Comparison of ENCODE assay signal across 24 cellular contexts in the genomic region with DNA sequence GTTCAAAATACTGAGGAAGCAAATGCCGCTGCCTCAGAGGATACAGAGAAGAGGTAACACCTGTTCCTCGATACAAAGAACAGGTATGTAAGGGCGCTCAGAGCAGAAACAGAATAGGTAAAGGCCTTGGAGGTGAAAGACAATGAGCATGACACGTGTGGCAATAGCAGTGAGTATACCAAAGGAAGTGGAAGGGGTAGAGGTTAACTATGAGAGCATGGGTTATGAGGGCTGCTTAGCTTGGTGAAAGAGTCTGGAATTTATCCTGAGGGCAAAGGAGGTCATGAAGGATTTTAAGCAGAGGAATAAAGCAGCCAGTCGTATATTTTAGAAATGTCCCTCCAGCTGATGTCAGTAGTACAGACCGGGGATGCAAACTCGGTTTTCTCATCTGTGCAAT.
DNase-seq lines count a peak whose midpoint lies in the region; FAIRE-seq and TF ChIP-seq lines count a peak whose summit lies in the region.
"Had no signal": no experiment of that assay in that cellular context is flagged by ENCODE, and none has a peak within 500 bp of the region (broad histone marks: within the 10 kb centered on the region; RNA-seq: fewer than 3 reads in every experiment).

No MANE protein-coding gene starts in this region.

- no TSS peak for BruUV-seq in endothelial cell of umbilical vein (replicated peaks; lab: Mats Ljungman, UMichigan)

- POLR2A ChIA-PET in endothelial cell of umbilical vein (lab: Charles Lee): no interaction called here

- WGBS in trophoblast cell (ENCODE audit: extremely low coverage, insufficient coverage, insufficient read length): no CpG with 5 or more reads among the region's 7 CpGs
- 74 to 85% (median 80%) methylated on average over 7 of the region's 7 CpGs for WGBS in spleen, 5 donors

- FAIRE-seq in endothelial cell of umbilical vein (lab: Jason Lieb, UNC): peak; percentile 18
- FAIRE-seq: A204.1, GM12878, GM12892, GM18507 had no signal

- TF ChIP-seq CTCF in endothelial cell of umbilical vein (IDR thresholded peaks at IDR 0.05; ENCODE audit: extremely low read depth in 1 of 2, insufficient read depth in 1 of 2, low read depth in 1 of 2, low read length in 2 of 2): no peak
- no peak for TF ChIP-seq CTCF in spleen (IDR thresholded peaks at IDR 0.05 in 8 of 11, conservative IDR thresholded peaks at IDR 0.05 in 3 of 11)

- no peaks in the 10 kb centered on the region for H4K20me1 ChIP-seq in endothelial cell of umbilical vein (replicated peaks; ENCODE audit: control insufficient read depth, extremely low read depth, insufficient read depth, low read length)
- H4K20me1 ChIP-seq: BLaER1 had no signal

- in situ Hi-C loops in G401 (cut with HindIII; ENCODE audit: low sequenced_read_pairs): no loop called here

- H2BK5ac ChIP-seq in trophoblast cell (ENCODE audit: low read depth, low read length, poor library complexity): no peak overlapping the region

- no peak overlapping the region for H4K91ac ChIP-seq in trophoblast cell (ENCODE audit: low read depth, low read length)

- H3K9me3 ChIP-seq in endothelial cell of umbilical vein (replicated peaks; ENCODE audit: control insufficient read depth, insufficient read depth, low read length) (no peaks in the 10 kb centered on the region), trophoblast cell (ENCODE audit: insufficient read depth, low read depth, low read length) (no peaks in the 10 kb centered on the region), spleen (peaks cover 0 to 5% (median 0%) of the 10 kb centered on the region in 8 donors)
- H3K9me3 ChIP-seq: BLaER1 had no signal

- intact Hi-C loops in endothelial cell of umbilical vein (cut with micrococcal nuclease): no loop called here
- intact Hi-C loops in spleen (cut with DNase I; ENCODE audit: low total_unique reads): no loop called here

- DNase-seq in endothelial cell of umbilical vein (ENCODE audit: low read depth, low spot score) (no peak), trophoblast cell (peak; percentile 67 to 91), G401 (ENCODE audit: low spot score) (no peak), spleen (no peak), activated gamma-delta T cell treated with Interleukin-2 at 50 U/mL for 16 hours (no peak)
- DNase-seq: 8988T; ACHN; BE2C; C1 segment of cervical spinal cord; CD4-positive, alpha-beta memory T cell; CD4-positive, CD25-positive, alpha-beta regulatory T cell; CD8-positive, alpha-beta memory T cell; COR-L47; DMS 273 treated with DMSO at 0.1 percent for 48 hours; DMS153; DMS53; DMS79; DND-41; GDM1 had no signal

- H3K9ac ChIP-seq in endothelial cell of umbilical vein (replicated peaks; ENCODE audit: extremely low read depth, insufficient read depth, low read length) (no peak overlapping the region), trophoblast cell (ENCODE audit: low read length) (no peak overlapping the region)
- H3K9ac ChIP-seq: BLaER1 had no signal

- H3K14ac ChIP-seq in trophoblast cell (ENCODE audit: low read length): no peak overlapping the region

- H3K79me1 ChIP-seq in trophoblast cell (ENCODE audit: low read length): peaks cover 2% of the 10 kb centered on the region

- dilution Hi-C loops in endothelial cell of umbilical vein (cut with MboI; ENCODE audit: extremely low pct_ligation_motif_present, low sequenced_read_pairs): no loop called here

- TF ChIP-seq POLR2A in endothelial cell of umbilical vein (IDR thresholded peaks at IDR 0.05; ENCODE audit: low read depth, low read length) (no peak), spleen (IDR thresholded peaks at IDR 0.05) (no peak)

- H3K27ac ChIP-seq in endothelial cell of umbilical vein (ENCODE audit: insufficient read depth, low read depth, low read length) (no peak overlapping the region), trophoblast cell (ENCODE audit: low read depth, low read length) (no peak overlapping the region), spleen (no peak overlapping the region)
- H3K27ac ChIP-seq: BLaER1 had no signal

- H3K27me3 ChIP-seq in endothelial cell of umbilical vein (ENCODE audit: control insufficient read depth in 2 of 2, insufficient read depth in 2 of 2, low read length in 2 of 2): no peaks in the 10 kb centered on the region
- no peaks in the 10 kb centered on the region for H3K27me3 ChIP-seq in trophoblast cell (ENCODE audit: insufficient read depth, low read length)
- H3K27me3 ChIP-seq in spleen (replicated peaks in 1 of 7): no peaks in the 10 kb centered on the region
- H3K27me3 ChIP-seq: BE2C, BLaER1 had no signal

- CTCF ChIA-PET in endothelial cell of umbilical vein (lab: Charles Lee): no interaction called here

- no peak overlapping the region for H2BK12ac ChIP-seq in trophoblast cell (ENCODE audit: low read length)

- H4K12ac ChIP-seq in trophoblast cell (ENCODE audit: low read depth, low read length): no peak overlapping the region

- H3K4me1 ChIP-seq in endothelial cell of umbilical vein (ENCODE audit: control insufficient read depth, extremely low read depth, insufficient read depth, low read length) (no peaks in the 10 kb centered on the region), trophoblast cell (ENCODE audit: control insufficient read depth in 1 of 2, insufficient read depth in 2 of 2, low read length in 2 of 2) (peaks cover 3 to 10% of the 10 kb centered on the region in 2 experiments), spleen (no peaks in the 10 kb centered on the region)
- H3K4me1 ChIP-seq: BE2C, BLaER1 had no signal

- no peak overlapping the region for H3K4ac ChIP-seq in trophoblast cell (ENCODE audit: low read depth, low read length)

- no peak overlapping the region for H3K23ac ChIP-seq in trophoblast cell (ENCODE audit: low read length)

- H4K8ac ChIP-seq in trophoblast cell (ENCODE audit: low read depth, low read length): no peak overlapping the region

- no peak overlapping the region for H3K4me2 ChIP-seq in endothelial cell of umbilical vein (ENCODE audit: insufficient read depth, low read length)
- no peak overlapping the region for H3K4me2 ChIP-seq in trophoblast cell (ENCODE audit: low read length)
- H3K4me2 ChIP-seq: BLaER1 had no signal

- H3K79me2 ChIP-seq in endothelial cell of umbilical vein (ENCODE audit: control insufficient read depth, insufficient read depth, low read length): no peaks in the 10 kb centered on the region
- no peaks in the 10 kb centered on the region for H3K79me2 ChIP-seq in trophoblast cell (ENCODE audit: control insufficient read depth, insufficient read depth, low read length, poor library complexity)

- H3K18ac ChIP-seq in trophoblast cell (ENCODE audit: low read length): no peak overlapping the region

- H3K36me3 ChIP-seq in endothelial cell of umbilical vein (ENCODE audit: control insufficient read depth in 2 of 2, extremely low read depth in 1 of 2, insufficient read depth in 2 of 2, low read length in 2 of 2) (no peaks in the 10 kb centered on the region), trophoblast cell (ENCODE audit: control insufficient read depth in 1 of 2, insufficient read depth in 2 of 2, low read length in 2 of 2) (no peaks in the 10 kb centered on the region), spleen (no peaks in the 10 kb centered on the region)
- H3K36me3 ChIP-seq: BE2C, BLaER1 had no signal

- H2AK5ac ChIP-seq in trophoblast cell (ENCODE audit: low read length): no peak overlapping the region

- H2BK120ac ChIP-seq in trophoblast cell (ENCODE audit: insufficient read depth, low read length, poor library complexity): no peak overlapping the region

- H3K4me3 ChIP-seq in endothelial cell of umbilical vein (replicated peaks in 1 of 3; ENCODE audit: insufficient read depth in 1 of 3, low read depth in 1 of 3, low read length in 3 of 3) (no peak overlapping the region), trophoblast cell (ENCODE audit: low read depth, low read length) (no peak overlapping the region), spleen (no peak overlapping the region)
- H3K4me3 ChIP-seq: BLaER1, GM12878 had no signal

- H2AFZ ChIP-seq in endothelial cell of umbilical vein (ENCODE audit: low read depth, low read length) (no peak overlapping the region), trophoblast cell (ENCODE audit: insufficient read depth, low read length, poor library complexity) (no peak overlapping the region)

- H3K9me1 ChIP-seq in endothelial cell of umbilical vein (replicated peaks; ENCODE audit: control insufficient read depth, extremely low read depth, insufficient read depth, low read length): no peaks in the 10 kb centered on the region

TF ChIP-seq in endothelial cell of umbilical vein, 7 proteins besides CTCF, POLR2A, EP300 and RAD21:
- TF ChIP-seq MYC (IDR thresholded peaks at IDR 0.05; ENCODE audit: low read depth, low read length) (no peak), POLR2AphosphoS5 (IDR thresholded peaks at IDR 0.05; ENCODE audit: insufficient read depth, low read depth, low read length) (no peak), JUN (IDR thresholded peaks at IDR 0.05; ENCODE audit: borderline replicate concordance, insufficient read depth, insufficient read length, low read depth) (no peak), FOS (IDR thresholded peaks at IDR 0.05; ENCODE audit: borderline replicate concordance, insufficient read depth, low read length) (no peak), GATA2 (IDR thresholded peaks at IDR 0.05; ENCODE audit: insufficient read depth, insufficient read length, low read depth, low read length) (no peak), EZH2 (IDR thresholded peaks at IDR 0.05; ENCODE audit: borderline replicate concordance, low read depth, low read length, severe bottlenecking) (no peak)
- TF ChIP-seq, protein P1, sequence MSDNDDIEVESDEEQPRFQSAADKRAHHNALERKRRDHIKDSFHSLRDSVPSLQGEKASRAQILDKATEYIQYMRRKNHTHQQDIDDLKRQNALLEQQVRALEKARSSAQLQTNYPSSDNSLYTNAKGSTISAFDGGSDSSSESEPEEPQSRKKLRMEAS (IDR thresholded peaks at IDR 0.05; ENCODE audit: insufficient read depth, insufficient read length): no peak

Comparison
In these comparisons a context has a peak if more than half of its experiments do, and no peak if none do; other contexts are left out.
1. DNase-seq: peak in trophoblast cell (2 of 2); none in endothelial cell of umbilical vein (single experiment), G401 (single experiment), spleen (single experiment) and activated gamma-delta T cell treated with Interleukin-2 at 50 U/mL for 16 hours (single experiment).